1 cellular context compared by ENCODE assay signal in genomic region chr14:77124345-77125274, GRCh38.
A peak's percentile ranks its signal among the peaks of the same experiment; 100 is the strongest.
TF ChIP-seq lines count a peak whose summit lies in the region.

No MANE protein-coding gene starts in this region.

TF ChIP-seq in WTC11, 78 proteins besides CTCF, POLR2A, EP300 and RAD21 (continued from another document):
- no peak for TF ChIP-seq ATF6 (CRISPR knock-in tag; IDR thresholded peaks at IDR 0.05)
- no peak for TF ChIP-seq ATF3 (CRISPR knock-in tag; conservative IDR thresholded peaks at IDR 0.05)
- TF ChIP-seq NFYB (CRISPR knock-in tag; conservative IDR thresholded peaks at IDR 0.05; ENCODE audit: low read depth) = no peak
- TF ChIP-seq ZNF423 (CRISPR knock-in tag; IDR thresholded peaks at IDR 0.05) = no peak
- 0 out of 2 replicates have a peak, but pooled peaks have one; percentile 8 for TF ChIP-seq CBFB (CRISPR knock-in tag; IDR thresholded peaks at IDR 0.05; ENCODE audit: low read depth)
- TF ChIP-seq, protein P1, sequence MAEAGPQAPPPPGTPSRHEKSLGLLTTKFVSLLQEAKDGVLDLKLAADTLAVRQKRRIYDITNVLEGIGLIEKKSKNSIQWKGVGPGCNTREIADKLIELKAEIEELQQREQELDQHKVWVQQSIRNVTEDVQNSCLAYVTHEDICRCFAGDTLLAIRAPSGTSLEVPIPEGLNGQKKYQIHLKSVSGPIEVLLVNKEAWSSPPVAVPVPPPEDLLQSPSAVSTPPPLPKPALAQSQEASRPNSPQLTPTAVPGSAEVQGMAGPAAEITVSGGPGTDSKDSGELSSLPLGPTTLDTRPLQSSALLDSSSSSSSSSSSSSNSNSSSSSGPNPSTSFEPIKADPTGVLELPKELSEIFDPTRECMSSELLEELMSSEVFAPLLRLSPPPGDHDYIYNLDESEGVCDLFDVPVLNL (CRISPR knock-in tag; IDR thresholded peaks at IDR 0.05; ENCODE audit: borderline replicate concordance, low read depth) = no peak
- TF ChIP-seq, protein P2, sequence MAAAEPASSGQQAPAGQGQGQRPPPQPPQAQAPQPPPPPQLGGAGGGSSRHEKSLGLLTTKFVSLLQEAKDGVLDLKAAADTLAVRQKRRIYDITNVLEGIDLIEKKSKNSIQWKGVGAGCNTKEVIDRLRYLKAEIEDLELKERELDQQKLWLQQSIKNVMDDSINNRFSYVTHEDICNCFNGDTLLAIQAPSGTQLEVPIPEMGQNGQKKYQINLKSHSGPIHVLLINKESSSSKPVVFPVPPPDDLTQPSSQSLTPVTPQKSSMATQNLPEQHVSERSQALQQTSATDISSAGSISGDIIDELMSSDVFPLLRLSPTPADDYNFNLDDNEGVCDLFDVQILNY (CRISPR knock-in tag; IDR thresholded peaks at IDR 0.05) = no peak
- TF ChIP-seq HMGA2 (CRISPR knock-in tag; IDR thresholded peaks at IDR 0.05) = no peak
- TF ChIP-seq ERG (CRISPR knock-in tag; IDR thresholded peaks at IDR 0.05) = no peak
- TF ChIP-seq GTF2I (CRISPR knock-in tag; conservative IDR thresholded peaks at IDR 0.05) = 0 out of 2 replicates have a peak, but pooled peaks have one; percentile 16
- no peak for TF ChIP-seq IRF2 (CRISPR knock-in tag; IDR thresholded peaks at IDR 0.05; ENCODE audit: borderline replicate concordance, low read depth)
- TF ChIP-seq CREB1 (CRISPR knock-in tag; IDR thresholded peaks at IDR 0.05) = no peak
- no peak for TF ChIP-seq ZNF671 (CRISPR knock-in tag; IDR thresholded peaks at IDR 0.05)
- TF ChIP-seq ZNF396 (CRISPR knock-in tag; IDR thresholded peaks at IDR 0.05; ENCODE audit: borderline replicate concordance) = no peak
- no peak for TF ChIP-seq ZNF425 (CRISPR knock-in tag; conservative IDR thresholded peaks at IDR 0.05)
- TF ChIP-seq RELA (CRISPR knock-in tag; IDR thresholded peaks at IDR 0.05; ENCODE audit: borderline replicate concordance) = no peak
- 0 out of 2 replicates have a peak, but pooled peaks have one; percentile 20 for TF ChIP-seq ZBTB21 (CRISPR knock-in tag; IDR thresholded peaks at IDR 0.05; ENCODE audit: borderline replicate concordance)
